Comparison of ENCODE assay signal across 8 cellular contexts in genomic region chr20:33947709-33948295, GRCh38. TPM values are rescaled to one million over a fixed set of nuclear protein-coding genes. Genes with fewer than 3 reads are reported as not detected.
A peak's percentile ranks its signal among the peaks of the same experiment; 100 is the strongest.
DNase-seq lines count a peak whose midpoint lies in the region; ATAC-seq and TF ChIP-seq lines count a peak whose summit lies in the region.

No MANE protein-coding gene starts in this region.

- intact Hi-C loops in psoas muscle (cut with DNase I) = no loop called here

- ATAC-seq in WTC11 (peak; percentile 98), psoas muscle (no peak), GM19324 (IDR thresholded peaks at IDR 0.05; ENCODE audit: low FRiP score, unreplicated experiment) (no peak), GM21526 (IDR thresholded peaks at IDR 0.05; ENCODE audit: low FRiP score, unreplicated experiment) (no peak)

- H3K36me3 Mint-ChIP-seq in WTC11 = peaks cover 2% of the 10 kb centered on the region

- POLR2A ChIA-PET in WTC11 (lab: Charles Lee) = no interaction called here

- H3K9me3 ChIP-seq in psoas muscle = peaks cover 13% of the 10 kb centered on the region

- peak; percentile 13 for DNase-seq in SIG-M5 treated with dmso at 0.1 percent for 504 hours (lab: John Stamatoyannopoulos, UW; ENCODE audit: unreplicated experiment)
- no peak for DNase-seq in SIG-M5 (lab: John Stamatoyannopoulos, UW)
- peak; percentile 7 to 44 for DNase-seq in NCI-H1930 (lab: John Stamatoyannopoulos, UW)
- peak; percentile 76 for DNase-seq in WTC11 (ENCODE audit: low spot score)
- peak; percentile 54 for DNase-seq in epithelial cell of esophagus (ENCODE audit: low read depth)
- DNase-seq in psoas muscle = no peak

- no peaks in the 10 kb centered on the region; the same call in 1 of the 2 replicates for H3K27me3 Mint-ChIP-seq in WTC11 (ENCODE audit: low read depth)

- CTCF ChIA-PET in WTC11 (lab: Charles Lee) = interaction anchor here (0.5 kb wide), 1 partner anchor 10 kb away, joined by 3 read pairs; no protein-coding TSS in a partner anchor

- no peak overlapping the region for H3K4me3 ChIP-seq in epithelial cell of esophagus (ENCODE audit: low read length)
- no peak overlapping the region for H3K4me3 ChIP-seq in psoas muscle

- H3K27ac ChIP-seq in psoas muscle = no peak overlapping the region

- no peaks in the 10 kb centered on the region for H3K4me1 Mint-ChIP-seq in WTC11

- H3K36me3 ChIP-seq in psoas muscle (ENCODE audit: insufficient read depth in 1 of 2, low read depth in 1 of 2) = no peaks in the 10 kb centered on the region

- H3K27ac Mint-ChIP-seq in WTC11 = peak overlapping the region; percentile 69; the same call in 1 of the 2 replicates

- WGBS in psoas muscle, 3 donors = 40 to 48% (median 46%) methylated on average over 2 of the region's 2 CpGs

- TF ChIP-seq CTCF in WTC11 (IDR thresholded peaks at IDR 0.05) (peak; percentile 80), epithelial cell of esophagus (IDR thresholded peaks at IDR 0.05; ENCODE audit: insufficient read depth, low read depth, low read length, missing control alignments) (peak; percentile 56), psoas muscle (IDR thresholded peaks at IDR 0.05) (peak; percentile 43)

- H3K4me1 ChIP-seq in psoas muscle = no peaks in the 10 kb centered on the region

- no peaks in the 10 kb centered on the region for H3K27me3 ChIP-seq in psoas muscle (ENCODE audit: insufficient read depth in 3 of 3, low read length in 2 of 3)

- no peak overlapping the region for H3K4me3 Mint-ChIP-seq in WTC11

- peaks cover 22% of the 10 kb centered on the region for H3K9me3 Mint-ChIP-seq in WTC11

TF ChIP-seq in WTC11, 78 proteins besides CTCF, POLR2A, EP300 and RAD21:
- TF ChIP-seq NFATC4 (CRISPR knock-in tag; IDR thresholded peaks at IDR 0.05) (0 out of 2 replicates have a peak, but pooled peaks have one; percentile 12), MYBL2 (CRISPR knock-in tag; IDR thresholded peaks at IDR 0.05) (no peak)
- TF ChIP-seq, protein P1, sequence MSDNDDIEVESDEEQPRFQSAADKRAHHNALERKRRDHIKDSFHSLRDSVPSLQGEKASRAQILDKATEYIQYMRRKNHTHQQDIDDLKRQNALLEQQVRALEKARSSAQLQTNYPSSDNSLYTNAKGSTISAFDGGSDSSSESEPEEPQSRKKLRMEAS (CRISPR knock-in tag; IDR thresholded peaks at IDR 0.05) = no peak

RNA-seq across cellular contexts. Expression of gene RALY, which starts 45.9 kb away (rescaled TPM):
- total RNA-seq in WTC11 (2021) (157 to 164 TPM (median 157 TPM) in 3 replicates), psoas muscle (100 to 1,000 TPM in 2 of 4 donors, 10 to 100 TPM in 2; 92.3 to 120 (median 98.8) TPM)
- 100 to 1,000 TPM; 139 to 325 (median 151) TPM for polyA plus RNA-seq in psoas muscle

Comparison
In these comparisons a context has a peak if more than half of its experiments do, and no peak if none do; other contexts are left out.
1. DNase-seq: peak in SIG-M5 treated with dmso at 0.1 percent for 504 hours (single experiment), NCI-H1930 (2 of 2), WTC11 (single experiment) and epithelial cell of esophagus (single experiment); none in SIG-M5 (single experiment) and psoas muscle (0 of 2).
2. Peak in every context shown above with its lines, with median percentiles within 50 percentile points of each other: CTCF ChIP-seq.